9 cellular contexts compared by ENCODE assay signal in the genomic region with DNA sequence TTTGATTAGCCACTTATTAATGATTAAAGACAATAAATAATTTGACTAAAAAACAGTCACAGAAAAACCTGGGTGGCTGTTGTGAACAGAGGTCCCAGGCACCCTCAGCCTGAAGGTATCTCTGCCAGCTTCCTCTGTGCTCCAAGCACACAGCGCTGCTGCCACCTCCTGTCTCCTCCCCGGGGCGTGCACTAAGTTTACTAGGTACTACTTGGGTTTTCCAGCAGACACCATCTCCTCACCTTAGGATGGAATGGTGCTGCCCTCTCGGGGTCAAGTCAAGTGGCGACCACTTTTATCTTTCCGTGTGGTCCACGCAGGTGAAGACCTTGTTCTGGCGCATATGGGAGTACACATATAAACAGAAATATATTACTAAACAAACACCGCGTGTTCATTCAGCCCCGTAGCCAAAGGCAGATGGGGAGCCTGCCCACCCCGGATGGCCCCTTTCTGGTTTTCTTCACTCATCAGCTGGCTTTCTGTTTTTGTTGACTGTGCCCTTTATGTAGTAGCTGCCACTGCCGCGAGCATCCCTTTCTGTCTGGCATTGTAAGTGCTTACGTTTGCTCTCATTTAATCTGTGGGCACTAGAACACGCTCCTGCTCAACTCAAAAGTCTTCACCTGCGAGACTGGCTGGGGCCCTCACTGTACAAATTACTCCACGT.
DNase-seq lines count a peak whose midpoint lies in the region; ATAC-seq and TF ChIP-seq lines count a peak whose summit lies in the region.
"Had no signal": no experiment of that assay in that cellular context is flagged by ENCODE, and none has a peak within 500 bp of the region (broad histone marks: within the 10 kb centered on the region; RNA-seq: fewer than 3 reads in every experiment).

No MANE protein-coding gene starts in this region.

- H2AFZ ChIP-seq in mammary epithelial cell (ENCODE audit: low read depth, low read length) = no peak overlapping the region

- peak overlapping the region; percentile 51 for H3K27ac ChIP-seq in DOHH2 (ENCODE audit: low read depth, low read length)
- no peak overlapping the region for H3K27ac ChIP-seq in mammary epithelial cell (ENCODE audit: insufficient read depth, low read depth, low read length)

- H3K4me2 ChIP-seq in DOHH2 (ENCODE audit: low read length) (no peak overlapping the region), mammary epithelial cell (ENCODE audit: insufficient read depth, low read depth, low read length) (no peak overlapping the region)

- ATAC-seq in GM21717 (IDR thresholded peaks at IDR 0.05; ENCODE audit: unreplicated experiment) (no peak), GM21825 (IDR thresholded peaks at IDR 0.05; ENCODE audit: unreplicated experiment) (no peak)
- ATAC-seq: K562 had no signal

- peaks cover 8% of the 10 kb centered on the region; the same call in 1 of the 2 replicates for H3F3A ChIP-seq in DOHH2 (ENCODE audit: control insufficient read depth, insufficient read depth)

- peaks cover 52% of the 10 kb centered on the region for H3K36me3 ChIP-seq in DOHH2 (ENCODE audit: control insufficient read depth, low read length)
- H3K36me3 ChIP-seq in mammary epithelial cell (ENCODE audit: insufficient read depth, low read length) = peaks cover 2% of the 10 kb centered on the region

- no peak overlapping the region for H3K9ac ChIP-seq in mammary epithelial cell (ENCODE audit: insufficient read depth, low read length)

- no peaks in the 10 kb centered on the region for H4K20me1 ChIP-seq in DOHH2 (ENCODE audit: control insufficient read depth, insufficient read depth, low read depth, low read length)
- no peaks in the 10 kb centered on the region for H4K20me1 ChIP-seq in mammary epithelial cell (ENCODE audit: insufficient read depth, low read length)

- no peaks in the 10 kb centered on the region for H3K9me3 ChIP-seq in DOHH2 (ENCODE audit: control insufficient read depth, insufficient read depth, low read length)
- H3K9me3 ChIP-seq in mammary epithelial cell (replicated peaks; ENCODE audit: insufficient read depth, low read length) = no peaks in the 10 kb centered on the region

- dilution Hi-C loops in mammary epithelial cell (cut with HindIII; ENCODE audit: low sequenced_read_pairs) = no loop called here

- no TSS peak for BruUV-seq in mammary epithelial cell (replicated peaks; lab: Mats Ljungman, UMichigan)

- H3K79me2 ChIP-seq in DOHH2 (ENCODE audit: control insufficient read depth, low read length) = no peaks in the 10 kb centered on the region
- H3K79me2 ChIP-seq in mammary epithelial cell (ENCODE audit: insufficient read depth, low read length) = no peaks in the 10 kb centered on the region

- no peaks in the 10 kb centered on the region for H3K9me2 ChIP-seq in DOHH2 (replicated peaks; ENCODE audit: control insufficient read depth, low read length)

- in situ Hi-C loops in mammary epithelial cell (cut with MboI; ENCODE audit: low sequenced_read_pairs in 2 of 2) = no loop called here

- DNase-seq in NAMALWA (ENCODE audit: low spot score) (peak; percentile 5), activated gamma-delta T cell (lab: John Stamatoyannopoulos, UW) (peak; percentile 31), inferior parietal cortex (ENCODE audit: extremely low spot score) (peak; percentile 29), RPMI8226 (no peak), mammary epithelial cell (no peak)

- intact Hi-C loops in mammary epithelial cell (cut with micrococcal nuclease) = loop anchor here (10.0 kb wide), 1 partner anchor 88 kb away; no protein-coding TSS in a partner anchor

- peak; percentile 36 for TF ChIP-seq CTCF in DOHH2 (IDR thresholded peaks at IDR 0.05; ENCODE audit: low read depth, low read length, poor library complexity, severe bottlenecking)
- no peak for TF ChIP-seq CTCF in mammary epithelial cell (conservative IDR thresholded peaks at IDR 0.05 in 1 of 2, IDR thresholded peaks at IDR 0.05 in 1 of 2; ENCODE audit: extremely low read depth in 1 of 2, insufficient read depth in 1 of 2, low read depth in 1 of 2, low read length in 2 of 2)

- H3K27me3 ChIP-seq in DOHH2 (ENCODE audit: control insufficient read depth, low read length) = no peaks in the 10 kb centered on the region
- H3K27me3 ChIP-seq in mammary epithelial cell (ENCODE audit: insufficient read depth, low read length) = no peaks in the 10 kb centered on the region

- 93% methylated on average over 17 of the region's 18 CpGs for WGBS in mammary epithelial cell (ENCODE audit: low coverage, missing lambda C conversion rate)

- CTCF ChIA-PET in mammary epithelial cell (lab: Charles Lee; ENCODE audit: low non-redundant PET) = no interaction called here

- H3K4me1 ChIP-seq in DOHH2 (ENCODE audit: control insufficient read depth, low read length) = peaks cover 55% of the 10 kb centered on the region
- no peaks in the 10 kb centered on the region for H3K4me1 ChIP-seq in mammary epithelial cell (ENCODE audit: insufficient read depth, low read length)

- no peak overlapping the region for H3K4me3 ChIP-seq in DOHH2 (ENCODE audit: low read length)
- no peak overlapping the region for H3K4me3 ChIP-seq in mammary epithelial cell (replicated peaks in 1 of 3; ENCODE audit: insufficient read depth in 1 of 3, low read depth in 2 of 3, low read length in 3 of 3)
- H3K4me3 ChIP-seq: K562 had no signal

Comparison
In these comparisons a context has a peak if more than half of its experiments do, and no peak if none do; other contexts are left out.
1. DNase-seq: peak in NAMALWA (single experiment), activated gamma-delta T cell (single experiment) and inferior parietal cortex (single experiment); none in RPMI8226 (single experiment) and mammary epithelial cell (single experiment).